17 cellular contexts compared by ENCODE assay signal in genomic region chr13:85040176-85040660, GRCh38.
A peak's percentile ranks its signal among the peaks of the same experiment; 100 is the strongest.
DNase-seq lines count a peak whose midpoint lies in the region; ATAC-seq, FAIRE-seq and TF ChIP-seq lines count a peak whose summit lies in the region.
"Had no signal": no experiment of that assay in that cellular context is flagged by ENCODE, and none has a peak within 500 bp of the region (broad histone marks: within the 10 kb centered on the region; RNA-seq: fewer than 3 reads in every experiment).

No MANE protein-coding gene starts in this region.

- H3K27me3 ChIP-seq in lower lobe of right lung (ENCODE audit: low read depth) (no peaks in the 10 kb centered on the region), ascending aorta (no peaks in the 10 kb centered on the region)

- no peak for TF ChIP-seq CTCF in HEK293 (tag by site-specific recombination; IDR thresholded peaks at IDR 0.05)
- no peak for TF ChIP-seq CTCF in lower lobe of right lung (IDR thresholded peaks at IDR 0.05)
- TF ChIP-seq CTCF in ascending aorta (IDR thresholded peaks at IDR 0.05) = no peak

- peak; percentile 86 for FAIRE-seq in endometrium (lab: Jason Lieb, UNC)
- FAIRE-seq: HTR-8/SVneo had no signal

- CTCF ChIA-PET in HEK293 (lab: Yijun Ruan, JAX) = no interaction called here

- H3K4me3 ChIP-seq in HEK293 (ENCODE audit: low read depth, low read length) = no peak overlapping the region
- H3K4me3 ChIP-seq in lower lobe of right lung = no peak overlapping the region
- H3K4me3 ChIP-seq in ascending aorta = no peak overlapping the region
- H3K4me3 ChIP-seq: SJSA1 had no signal

- DNase-seq in NCI-H146 treated with DMSO at 0.1 percent for 48 hours (lab: John Stamatoyannopoulos, UW; ENCODE audit: unreplicated experiment) (peak; percentile 95), NCI-H526 treated with DMSO at 0.1 percent for 48 hours (lab: John Stamatoyannopoulos, UW) (peak; percentile 40), lower lobe of right lung (no peak), ascending aorta (ENCODE audit: low spot score in 2 of 2) (no peak)
- DNase-seq: ACHN; CD4-positive, CD25-positive, alpha-beta regulatory T cell; DMS53; H9; Kasumi-1; NCI-H1436 treated with DMSO at 0.1 percent for 48 hours; NCI-H2171 had no signal

- no peaks in the 10 kb centered on the region for H3K36me3 ChIP-seq in HEK293 (ENCODE audit: control insufficient read depth in 2 of 2, insufficient read depth in 1 of 2, low read length in 2 of 2)
- no peaks in the 10 kb centered on the region for H3K36me3 ChIP-seq in lower lobe of right lung
- no peaks in the 10 kb centered on the region for H3K36me3 ChIP-seq in ascending aorta
- H3K36me3 ChIP-seq: SJSA1 had no signal

- H3K27ac ChIP-seq in HEK293 (ENCODE audit: extremely low read depth, low read depth, low read length) (no peak overlapping the region), lower lobe of right lung (no peak overlapping the region), ascending aorta (no peak overlapping the region)
- H3K27ac ChIP-seq: HL-60, SJSA1 had no signal

- ATAC-seq in lower lobe of right lung (no peak), HG03521 (IDR thresholded peaks at IDR 0.05; ENCODE audit: unreplicated experiment) (no peak)

- no peaks in the 10 kb centered on the region for H3K9me3 ChIP-seq in HEK293 (ENCODE audit: control insufficient read depth, insufficient read depth, low read depth, low read length)
- H3K9me3 ChIP-seq in lower lobe of right lung = no peaks in the 10 kb centered on the region
- no peaks in the 10 kb centered on the region for H3K9me3 ChIP-seq in ascending aorta

- H3K4me1 ChIP-seq in HEK293 (ENCODE audit: control insufficient read depth, insufficient read depth, low read length) (no peaks in the 10 kb centered on the region), lower lobe of right lung (no peaks in the 10 kb centered on the region), ascending aorta (no peaks in the 10 kb centered on the region)
- H3K4me1 ChIP-seq: SJSA1 had no signal

- intact Hi-C loops in lower lobe of right lung (cut with DNase I) (no loop called here), ascending aorta (cut with DNase I) (no loop called here)

- POLR2A ChIA-PET in HEK293 (lab: Yijun Ruan, JAX) = no interaction called here

TF ChIP-seq in HEK293, 187 proteins besides CTCF, POLR2A, EP300 and RAD21:
- TF ChIP-seq REPIN1 (tag by site-specific recombination; IDR thresholded peaks at IDR 0.05; ENCODE audit: low read depth) (no peak), TCF7L2 (IDR thresholded peaks at IDR 0.05; ENCODE audit: borderline replicate concordance, low read depth, low read length) (peak; percentile 74)

Comparison
In these comparisons a context has a peak if more than half of its experiments do, and no peak if none do; other contexts are left out.
1. DNase-seq: peak in NCI-H146 treated with DMSO at 0.1 percent for 48 hours (single experiment) and NCI-H526 treated with DMSO at 0.1 percent for 48 hours (single experiment); none in lower lobe of right lung (single experiment) and ascending aorta (0 of 2).